Comparison of ENCODE assay signal across 30 cellular contexts in genomic region chr16:25872369-25873070, GRCh38.
"Had no signal": no experiment of that assay in that cellular context is flagged by ENCODE, and none has a peak within 500 bp of the region (broad histone marks: within the 10 kb centered on the region; RNA-seq: fewer than 3 reads in every experiment).

No MANE protein-coding gene starts in this region.

- H3K4me3 ChIP-seq: Peyer's patch, SJSA1 had no signal

- H3K4me1 ChIP-seq: Peyer's patch, SJSA1 had no signal

- H3K27me3 ChIP-seq: Peyer's patch, SJSA1 had no signal

- DNase-seq: Karpas-422, NCI-H1048, NCI-H1092 treated with DMSO at 0.1 percent for 48 hours, NCI-H1105 treated with DMSO at 0.1 percent for 48 hours, NCI-H1417, NCI-H1436, NCI-H146, NCI-H1694, NCI-H187, NCI-H1930, NCI-H2081, NCI-H2171 treated with DMSO at 0.1 percent for 48 hours, NCI-H2227 treated with DMSO at 0.1 percent for 48 hours, NCI-H345, NCI-H446, NCI-H510A treated with DMSO at 0.1 percent for 48 hours, NCI-H524 treated with DMSO at 0.1 percent for 48 hours, NCI-H526 treated with DMSO at 0.1 percent for 48 hours, NCI-H774, OCI-M1, PC-3, Peyer's patch, Right ventricle myocardium superior, RPMI8226, SHP77 treated with DMSO at 0.1 percent for 48 hours, SK-N-SH, SW 1271, T-helper 1 cell had no signal

- H3K9me3 ChIP-seq: Peyer's patch, SJSA1, SK-N-SH had no signal

- H3K36me3 ChIP-seq: Peyer's patch, SJSA1 had no signal

- H3K9ac ChIP-seq: KMS-11, SK-N-SH had no signal

- H3K27ac ChIP-seq: KMS-11, Peyer's patch, SJSA1 had no signal

- H3K4me2 ChIP-seq: KMS-11, SK-N-SH had no signal

- H3K9me2 ChIP-seq: SK-N-SH had no signal
